ENCODE assay signal across 7 cellular contexts in genomic region chr1:99969260-99969728, GRCh38. TPM values are rescaled to one million over a fixed set of nuclear protein-coding genes. Genes with fewer than 3 reads are reported as not detected.
A peak's percentile ranks its signal among the peaks of the same experiment; 100 is the strongest.
DNase-seq lines count a peak whose midpoint lies in the region; TF ChIP-seq lines count a peak whose summit lies in the region.

No MANE protein-coding gene starts in this region.

- H3K4me3 ChIP-seq in GM12875 (ENCODE audit: low read depth, low read length) (peak overlapping the region; percentile 87), GM23248 (peak overlapping the region; percentile 90), muscle layer of colon (ENCODE audit: low read depth in 1 of 2, low read length in 2 of 2) (peak overlapping the region; percentile 70 to 85)

- H3K36me3 ChIP-seq in GM23248 (ENCODE audit: low read depth) (no peaks in the 10 kb centered on the region), muscle layer of colon (ENCODE audit: insufficient read depth, low read length) (no peaks in the 10 kb centered on the region)

- H3K9me2 ChIP-seq in GM23248 (ENCODE audit: insufficient read depth), result no peaks in the 10 kb centered on the region

- no peaks in the 10 kb centered on the region for H3K27me3 Mint-ChIP-seq in dendritic cell treated with granulocyte-macrophage colony-stimulating factor and Interleukin-4, amounts not matched to agents 40 ng/mL and 50 ng/mL, for 4 days

- no peak for TF ChIP-seq CTCF in GM12875 (IDR thresholded peaks at IDR 0.05; ENCODE audit: borderline replicate concordance, insufficient read depth, low read depth, low read length)

- peak overlapping the region; percentile 89 for H3K9ac ChIP-seq in GM23248
- H3K9ac ChIP-seq in muscle layer of colon (ENCODE audit: low read length), result peak overlapping the region; percentile 39

- in situ Hi-C loops in GM23248 (cut with MboI), result no loop called here

- H3K4me2 ChIP-seq in GM23248 (ENCODE audit: unreplicated experiment), result peak overlapping the region; percentile 86

- no peaks in the 10 kb centered on the region for H3K9me3 Mint-ChIP-seq in dendritic cell treated with granulocyte-macrophage colony-stimulating factor and Interleukin-4, amounts not matched to agents 40 ng/mL and 50 ng/mL, for 4 days

- H3K4me1 ChIP-seq in GM23248 (ENCODE audit: insufficient read depth) (peaks cover 24% of the 10 kb centered on the region), muscle layer of colon (ENCODE audit: insufficient read depth, low read length) (peaks cover 9% of the 10 kb centered on the region)

- intact Hi-C loops in dendritic cell treated with granulocyte-macrophage colony-stimulating factor and Interleukin-4, amounts not matched to agents 40 ng/mL and 50 ng/mL, for 4 days (cut with micrococcal nuclease), result no loop called here

- H2AFZ ChIP-seq in GM23248, result peak overlapping the region; percentile 100

- peak overlapping the region; percentile 83 for H3K27ac Mint-ChIP-seq in dendritic cell treated with granulocyte-macrophage colony-stimulating factor and Interleukin-4, amounts not matched to agents 40 ng/mL and 50 ng/mL, for 4 days

- no peaks in the 10 kb centered on the region for H3K9me3 ChIP-seq in GM23248 (ENCODE audit: low read depth)
- H3K9me3 ChIP-seq in muscle layer of colon (ENCODE audit: low read length), result no peaks in the 10 kb centered on the region

- peak overlapping the region; percentile 100 for H3K4me3 Mint-ChIP-seq in dendritic cell treated with granulocyte-macrophage colony-stimulating factor and Interleukin-4, amounts not matched to agents 40 ng/mL and 50 ng/mL, for 4 days

- no peak for DNase-seq in GM23248
- peak; percentile 44 for DNase-seq in NCI-H345 treated with DMSO at 0.1 percent for 48 hours (lab: John Stamatoyannopoulos, UW; ENCODE audit: unreplicated experiment)
- DNase-seq in occipital lobe (lab: John Stamatoyannopoulos, UW), result no peak
- no peak for DNase-seq in mucosa of gallbladder (ENCODE audit: low spot score)

- H3K27me3 ChIP-seq in GM23248 (replicated peaks; ENCODE audit: insufficient read depth) (no peaks in the 10 kb centered on the region), muscle layer of colon (ENCODE audit: control insufficient read depth in 1 of 2, insufficient read depth in 2 of 2, low read length in 2 of 2) (no peaks in the 10 kb centered on the region)

- H3K36me3 Mint-ChIP-seq in dendritic cell treated with granulocyte-macrophage colony-stimulating factor and Interleukin-4, amounts not matched to agents 40 ng/mL and 50 ng/mL, for 4 days (ENCODE audit: low read depth), result peaks cover 16% of the 10 kb centered on the region

- peaks cover 41% of the 10 kb centered on the region for H3K79me2 ChIP-seq in GM23248 (ENCODE audit: insufficient read depth)

- H3K27ac ChIP-seq in GM23248 (peak overlapping the region; percentile 72), muscle layer of colon (ENCODE audit: low read depth, low read length) (peak overlapping the region; percentile 65)

- WGBS in GM23248 (ENCODE audit: low coverage in 1 of 2, low lambda C conversion rate in 2 of 2, missing lambda C conversion rate in 2 of 2), 2 experiments, result 4 to 5% methylated on average over 6 of the region's 6 CpGs

- peaks cover 6% of the 10 kb centered on the region; the same call in 1 of the 2 replicates for H3F3A ChIP-seq in GM23248 (ENCODE audit: insufficient read depth)

- peaks cover 17% of the 10 kb centered on the region for H3K4me1 Mint-ChIP-seq in dendritic cell treated with granulocyte-macrophage colony-stimulating factor and Interleukin-4, amounts not matched to agents 40 ng/mL and 50 ng/mL, for 4 days (ENCODE audit: low read depth)

- H4K20me1 ChIP-seq in GM23248 (ENCODE audit: insufficient read depth), result no peaks in the 10 kb centered on the region

RNA-seq across cellular contexts. Expression of gene SLC35A3, which starts 0.5 kb away (rescaled TPM):
- total RNA-seq in GM23248 (2014; rRNA removed; shearing (Covaris generic)), result 35.7 and 46.0 TPM in 2 replicates
- polyA plus RNA-seq in GM23248 (2016; fragmentation: Nextera tagmentation; extraction: Ambion mirVana), result 30.7 and 31.1 TPM in 2 replicates
- 44.1 TPM for total RNA-seq in occipital lobe
- total RNA-seq in mucosa of gallbladder, result 38.3 TPM
